16 cellular contexts compared by ENCODE assay signal in the genomic region with DNA sequence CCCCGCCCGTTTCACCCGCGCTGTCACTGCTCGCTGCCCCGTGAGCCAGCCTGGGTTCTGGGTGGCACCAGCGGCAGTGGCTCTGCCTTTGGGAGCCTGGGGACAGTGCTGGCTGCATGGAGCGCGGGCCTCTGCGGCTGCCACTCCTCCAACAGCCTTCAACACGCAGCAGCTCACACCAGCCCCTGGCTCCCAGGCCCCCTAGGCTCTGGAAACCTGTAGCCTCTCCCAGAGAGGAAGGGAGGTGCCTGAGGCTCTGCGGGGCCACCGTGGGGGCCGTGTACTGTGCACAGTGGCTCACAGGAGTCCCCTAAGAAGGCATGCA.
A peak's percentile ranks its signal among the peaks of the same experiment; 100 is the strongest.
DNase-seq lines count a peak whose midpoint lies in the region; ATAC-seq and TF ChIP-seq lines count a peak whose summit lies in the region.
"Had no signal": no experiment of that assay in that cellular context is flagged by ENCODE, and none has a peak within 500 bp of the region (broad histone marks: within the 10 kb centered on the region; RNA-seq: fewer than 3 reads in every experiment).

No MANE protein-coding gene starts in this region.

- TF ChIP-seq POLR2A in IMR-90 (IDR thresholded peaks at IDR 0.05; ENCODE audit: low read depth, low read length): no peak

- H3K4me3 Mint-ChIP-seq in chondrocyte (ENCODE audit: unreplicated experiment): no peak overlapping the region
- H3K4me3 Mint-ChIP-seq: CD4-positive, alpha-beta T cell; H9; IgD-negative memory B cell had no signal

- H3K27me3 ChIP-seq in IMR-90 (ENCODE audit: control insufficient read depth, insufficient read depth, low read length) (no peaks in the 10 kb centered on the region), mesenchymal stem cell (ENCODE audit: control insufficient read depth in 1 of 2, insufficient read depth in 1 of 2, low read length in 2 of 2) (peaks cover 3 to 11% of the 10 kb centered on the region in 2 experiments), neuronal stem cell (ENCODE audit: control insufficient read depth in 3 of 3, insufficient read depth in 3 of 3, low read depth in 1 of 3, low read length in 3 of 3) (no peaks in the 10 kb centered on the region)
- no peaks in the 10 kb centered on the region for H3K27me3 ChIP-seq in effector memory CD4-positive, alpha-beta T cell (replicated peaks; ENCODE audit: control insufficient read depth, insufficient read depth, low read length, poor library complexity, severe bottlenecking)
- H3K27me3 ChIP-seq: BE2C had no signal

- no peak for DNase-seq in IMR-90
- DNase-seq in chondrocyte (ENCODE audit: low spot score): peak; percentile 79
- DNase-seq in mesenchymal stem cell: no peak
- DNase-seq in neuronal stem cell (ENCODE audit: low spot score): no peak
- no peak for DNase-seq in effector memory CD4-positive, alpha-beta T cell
- no peak for DNase-seq in UCSD-AML1 (lab: John Stamatoyannopoulos, UW; ENCODE audit: unreplicated experiment)
- DNase-seq: ACHN; BE2C; Caco-2; CD4-positive, alpha-beta T cell; H9 had no signal

- H3K9me3 ChIP-seq in IMR-90 (ENCODE audit: control insufficient read depth, insufficient read depth, low read length): peaks cover 56% of the 10 kb centered on the region
- no peaks in the 10 kb centered on the region for H3K9me3 ChIP-seq in mesenchymal stem cell (ENCODE audit: control insufficient read depth, low read length)
- peaks cover 0 to 2% of the 10 kb centered on the region in 2 donors for H3K9me3 ChIP-seq in neuronal stem cell (replicated peaks in 1 of 2; ENCODE audit: control insufficient read depth in 2 of 2, insufficient read depth in 1 of 2, low read depth in 1 of 2, low read length in 2 of 2)
- H3K9me3 ChIP-seq in effector memory CD4-positive, alpha-beta T cell (ENCODE audit: control insufficient read depth, low read length): no peaks in the 10 kb centered on the region
- H3K9me3 ChIP-seq: BE2C, Caco-2 had no signal

- H3K4me1 ChIP-seq in IMR-90 (ENCODE audit: control insufficient read depth, insufficient read depth, low read length) (no peaks in the 10 kb centered on the region), mesenchymal stem cell (ENCODE audit: control insufficient read depth, insufficient read depth, low read depth, low read length) (peaks cover 4% of the 10 kb centered on the region), neuronal stem cell (ENCODE audit: control insufficient read depth in 2 of 2, insufficient read depth in 1 of 2, low read depth in 1 of 2, low read length in 2 of 2) (peaks cover 35 to 51% of the 10 kb centered on the region in 2 donors)
- no peaks in the 10 kb centered on the region for H3K4me1 ChIP-seq in effector memory CD4-positive, alpha-beta T cell (ENCODE audit: control insufficient read depth, insufficient read depth, low read length, poor library complexity, severe bottlenecking)
- H3K4me1 ChIP-seq: BE2C had no signal

- H3K9me1 ChIP-seq in IMR-90 (ENCODE audit: insufficient read depth, low read length): no peaks in the 10 kb centered on the region

- H3K4me3 ChIP-seq in IMR-90 (ENCODE audit: insufficient read depth, low read depth, low read length): no peak overlapping the region
- H3K4me3 ChIP-seq in mesenchymal stem cell (ENCODE audit: insufficient read depth in 1 of 2, low read depth in 1 of 2, low read length in 2 of 2): no peak overlapping the region
- H3K4me3 ChIP-seq in neuronal stem cell (ENCODE audit: low read length in 2 of 2): no peak overlapping the region
- H3K4me3 ChIP-seq in effector memory CD4-positive, alpha-beta T cell (ENCODE audit: insufficient read depth, low read depth, low read length, poor library complexity, severe bottlenecking): no peak overlapping the region

- H3K9me3 Mint-ChIP-seq in chondrocyte (ENCODE audit: low read depth): no peaks in the 10 kb centered on the region
- H3K9me3 Mint-ChIP-seq: CD4-positive, alpha-beta T cell; IgD-negative memory B cell had no signal

- no peak for TF ChIP-seq CTCF in IMR-90 (conservative IDR thresholded peaks at IDR 0.05; ENCODE audit: low read depth, low read length)
- TF ChIP-seq CTCF in chondrocyte (IDR thresholded peaks at IDR 0.05): no peak

- H3K27ac ChIP-seq in IMR-90 (ENCODE audit: insufficient read depth, low read length): no peak overlapping the region
- no peak overlapping the region for H3K27ac ChIP-seq in mesenchymal stem cell (ENCODE audit: low read length, poor library complexity, severe bottlenecking)
- H3K27ac ChIP-seq in neuronal stem cell (replicated peaks; ENCODE audit: low read length): no peak overlapping the region
- H3K27ac ChIP-seq in effector memory CD4-positive, alpha-beta T cell (ENCODE audit: insufficient read depth, low read length, poor library complexity, severe bottlenecking): no peak overlapping the region
- H3K27ac ChIP-seq: C4-2B, HL-60 had no signal

- dilution Hi-C loops in IMR-90 (cut with HindIII; ENCODE audit: low sequenced_read_pairs, unreplicated experiment): no loop called here

- H3K18ac ChIP-seq in IMR-90 (ENCODE audit: low read depth, low read length) (no peak overlapping the region), mesenchymal stem cell (ENCODE audit: low read depth in 1 of 2, low read length in 2 of 2) (no peak overlapping the region), neuronal stem cell (ENCODE audit: low read length) (peak overlapping the region; percentile 91)

- no peaks in the 10 kb centered on the region for H3K36me3 Mint-ChIP-seq in chondrocyte (ENCODE audit: low read depth)
- H3K36me3 Mint-ChIP-seq: IgD-negative memory B cell had no signal

- H2BK5ac ChIP-seq in IMR-90 (ENCODE audit: low read depth, low read length, poor library complexity, severe bottlenecking) (no peak overlapping the region), mesenchymal stem cell (ENCODE audit: low read depth, low read length, poor library complexity, severe bottlenecking) (no peak overlapping the region), neuronal stem cell (ENCODE audit: low read length) (peak overlapping the region; percentile 43)

- H2AK5ac ChIP-seq in IMR-90 (ENCODE audit: low read depth, low read length): no peak overlapping the region
- H2AK5ac ChIP-seq in mesenchymal stem cell (ENCODE audit: low read length, severe bottlenecking): no peak overlapping the region
- H2AK5ac ChIP-seq in neuronal stem cell (ENCODE audit: low read depth, low read length): peak overlapping the region; percentile 86

- H3K27ac Mint-ChIP-seq in chondrocyte (ENCODE audit: unreplicated experiment): no peak overlapping the region
- H3K27ac Mint-ChIP-seq: CD4-positive, alpha-beta T cell; H9; IgD-negative memory B cell had no signal

- H2AFZ ChIP-seq in IMR-90 (replicated peaks; ENCODE audit: low read length, poor library complexity): peak overlapping the region; percentile 43
- H2AFZ ChIP-seq in mesenchymal stem cell (ENCODE audit: low read depth, low read length): no peak overlapping the region
- H2AFZ ChIP-seq in neuronal stem cell (ENCODE audit: low read length): peak overlapping the region; percentile 60

- H3K4me2 ChIP-seq in IMR-90 (ENCODE audit: low read depth, low read length) (no peak overlapping the region), mesenchymal stem cell (ENCODE audit: low read length, poor library complexity, severe bottlenecking) (no peak overlapping the region), neuronal stem cell (ENCODE audit: insufficient read depth, low read length, poor library complexity, severe bottlenecking) (no peak overlapping the region)

- CTCF ChIA-PET in IMR-90 (lab: Yijun Ruan, JAX): no interaction called here

- H2BK120ac ChIP-seq in IMR-90 (ENCODE audit: low read depth, low read length) (no peak overlapping the region), mesenchymal stem cell (ENCODE audit: low read depth, low read length) (no peak overlapping the region), neuronal stem cell (ENCODE audit: low read depth, low read length) (peak overlapping the region; percentile 58)

- WGBS in IMR-90 (ENCODE audit: extremely low coverage in 2 of 2, insufficient read length in 1 of 2), 2 experiments: no CpG with 5 or more reads among the region's 14 CpGs
- WGBS in mesenchymal stem cell: 91% methylated on average over 14 of the region's 14 CpGs
- WGBS in neuronal stem cell (ENCODE audit: extremely low coverage in 2 of 2, insufficient read length in 2 of 2, insufficient replicate concordance in 1 of 2), 2 donors: no CpG with 5 or more reads among the region's 14 CpGs

- peaks cover 26% of the 10 kb centered on the region for H3K27me3 Mint-ChIP-seq in chondrocyte (ENCODE audit: low read depth)

- H3K14ac ChIP-seq in IMR-90 (replicated peaks; ENCODE audit: low read depth, low read length) (no peak overlapping the region), mesenchymal stem cell (ENCODE audit: low read length in 2 of 2) (no peak overlapping the region), neuronal stem cell (ENCODE audit: low read length) (peak overlapping the region; percentile 83)

- BruUV-seq in IMR-90 (replicated peaks; lab: Mats Ljungman, UMichigan): no TSS peak

- H4K5ac ChIP-seq in IMR-90 (ENCODE audit: low read depth, low read length): no peak overlapping the region

- H2AK9ac ChIP-seq in IMR-90 (replicated peaks; ENCODE audit: low read depth, low read length, poor library complexity): no peak overlapping the region

- ATAC-seq in IMR-90 (ENCODE audit: low read depth) (no peak), HG03442 (IDR thresholded peaks at IDR 0.05; ENCODE audit: unreplicated experiment) (no peak), HG03139 (IDR thresholded peaks at IDR 0.05; ENCODE audit: unreplicated experiment) (no peak)

- H2BK12ac ChIP-seq in mesenchymal stem cell (ENCODE audit: low read length in 2 of 2) (no peak overlapping the region), neuronal stem cell (ENCODE audit: low read length) (peak overlapping the region; percentile 89)

- in situ Hi-C loops in IMR-90 (cut with MboI; ENCODE audit: low sequenced_read_pairs): no loop called here

- no peak overlapping the region for H4K91ac ChIP-seq in IMR-90 (ENCODE audit: insufficient read depth, low read depth, low read length)
- no peak overlapping the region for H4K91ac ChIP-seq in mesenchymal stem cell (ENCODE audit: low read length)
- H4K91ac ChIP-seq in neuronal stem cell (ENCODE audit: low read depth, low read length, poor library complexity): no peak overlapping the region

- POLR2A ChIA-PET in IMR-90 (lab: Charles Lee; ENCODE audit: unreplicated experiment): no interaction called here

- no peak overlapping the region for H3K9ac ChIP-seq in IMR-90 (ENCODE audit: low read depth, low read length)
- H3K9ac ChIP-seq in mesenchymal stem cell (ENCODE audit: low read length): no peak overlapping the region
- no peak overlapping the region for H3K9ac ChIP-seq in neuronal stem cell (ENCODE audit: low read depth, low read length, poor library complexity)

- no peak for TF ChIP-seq RAD21 in IMR-90 (IDR thresholded peaks at IDR 0.05; ENCODE audit: low read length)

- H3K23ac ChIP-seq in IMR-90 (ENCODE audit: low read depth, low read length): no peak overlapping the region
- no peak overlapping the region for H3K23ac ChIP-seq in mesenchymal stem cell (ENCODE audit: low read length in 2 of 2)
- H3K23ac ChIP-seq in neuronal stem cell (ENCODE audit: low read depth, low read length, poor library complexity): no peak overlapping the region

- peaks cover 13% of the 10 kb centered on the region for H3K4me1 Mint-ChIP-seq in chondrocyte (ENCODE audit: low read depth)
- H3K4me1 Mint-ChIP-seq: IgD-negative memory B cell had no signal

- intact Hi-C loops in IMR-90 (cut with micrococcal nuclease): no loop called here

- H3K4ac ChIP-seq in IMR-90 (ENCODE audit: low read depth, low read length) (no peak overlapping the region), mesenchymal stem cell (ENCODE audit: low read depth in 1 of 2, low read length in 2 of 2) (no peak overlapping the region), neuronal stem cell (ENCODE audit: low read length) (no peak overlapping the region)

- H4K20me1 ChIP-seq in IMR-90 (ENCODE audit: insufficient read depth, low read length): no peaks in the 10 kb centered on the region

- H4K8ac ChIP-seq in IMR-90 (ENCODE audit: low read depth in 2 of 2, low read length in 2 of 2) (no peak overlapping the region), mesenchymal stem cell (ENCODE audit: low read length) (peak overlapping the region; percentile 45), neuronal stem cell (ENCODE audit: low read depth, low read length) (no peak overlapping the region)

- H3K79me1 ChIP-seq in IMR-90 (ENCODE audit: low read depth in 1 of 2, low read length in 2 of 2) (no peaks in the 10 kb centered on the region), mesenchymal stem cell (replicated peaks; ENCODE audit: low read length, poor library complexity, severe bottlenecking) (no peaks in the 10 kb centered on the region), neuronal stem cell (ENCODE audit: low read depth, low read length) (no peaks in the 10 kb centered on the region)

- H3K36me3 ChIP-seq in IMR-90 (ENCODE audit: control insufficient read depth, insufficient read depth, low read length): no peaks in the 10 kb centered on the region
- no peaks in the 10 kb centered on the region for H3K36me3 ChIP-seq in mesenchymal stem cell (ENCODE audit: control insufficient read depth in 1 of 2, insufficient read depth in 2 of 2, low read depth in 1 of 2, low read length in 2 of 2)
- H3K36me3 ChIP-seq in neuronal stem cell (replicated peaks in 1 of 2; ENCODE audit: control insufficient read depth in 2 of 2, insufficient read depth in 2 of 2, low read length in 2 of 2): no peaks in the 10 kb centered on the region
- no peaks in the 10 kb centered on the region for H3K36me3 ChIP-seq in effector memory CD4-positive, alpha-beta T cell (ENCODE audit: control insufficient read depth, insufficient read depth, low read length)
- H3K36me3 ChIP-seq: BE2C had no signal

- H2BK20ac ChIP-seq in IMR-90 (ENCODE audit: low read depth, low read length): no peak overlapping the region

- no peak overlapping the region for H3K56ac ChIP-seq in IMR-90 (ENCODE audit: extremely low read depth, insufficient read depth, low read length)

- H2BK15ac ChIP-seq in IMR-90 (ENCODE audit: low read depth, low read length) (no peak overlapping the region), mesenchymal stem cell (ENCODE audit: low read depth, poor library complexity, severe bottlenecking) (no peak overlapping the region), neuronal stem cell (ENCODE audit: low read length) (peak overlapping the region; percentile 13)
